Comparison of ENCODE assay signal across 26 cellular contexts in genomic region chr9:135249711-135250110, GRCh38.
"Had no signal": no experiment of that assay in that cellular context is flagged by ENCODE, and none has a peak within 500 bp of the region (broad histone marks: within the 10 kb centered on the region; RNA-seq: fewer than 3 reads in every experiment).

No MANE protein-coding gene starts in this region.

- H3K9me3 ChIP-seq: ascending aorta, body of pancreas, Peyer's patch had no signal

- FAIRE-seq: bronchial epithelial cell, TTC549 had no signal

- H3K27me3 ChIP-seq: ascending aorta, body of pancreas, Peyer's patch had no signal

- H3K36me3 ChIP-seq: ascending aorta, Peyer's patch had no signal

- H3K27ac Mint-ChIP-seq: activated B cell treated with CpG ODN at 0.5 μM for 24 hours; activated CD4-positive, alpha-beta T cell treated with anti-CD3 and anti-CD28 coated beads, Interleukin-2, amount 10 ng/mL, durations not matched to agents 24 days and 14 days; activated CD8-positive, alpha-beta memory T cell treated with anti-CD3 and anti-CD28 coated beads, Interleukin-2, amount 10 ng/mL, durations not matched to agents 7 days and 5 days; activated naive CD4-positive, alpha-beta T cell treated with anti-CD3 and anti-CD28 coated beads, Interleukin-2, amount 50 U/mL, for 24 hours; activated T-cell treated with anti-CD3 and anti-CD28 coated beads, Interleukin-2, amount 50 U/mL, for 24 hours; activated T-helper 1 cell treated with anti-CD3 and anti-CD28 coated beads, Interleukin-12 subunit alpha, Interleukin-12 subunit beta, Interleukin-2, Interleukin-4 antibody, amounts not matched to agents 30 ng/mL and 10 ng/mL and 1 ng/mL, durations not matched to agents 14 hours and 24 hours and 36 hours; T-cell had no signal

- H3K9me3 Mint-ChIP-seq: activated B cell treated with CpG ODN at 0.5 μM for 24 hours; activated CD4-positive, alpha-beta T cell treated with anti-CD3 and anti-CD28 coated beads, Interleukin-2, amount 10 ng/mL, durations not matched to agents 24 days and 14 days; activated naive CD4-positive, alpha-beta T cell treated with anti-CD3 and anti-CD28 coated beads, Interleukin-2, amount 50 U/mL, for 24 hours; activated T-cell treated with anti-CD3 and anti-CD28 coated beads, Interleukin-2, amount 50 U/mL, for 24 hours; activated T-helper 1 cell treated with anti-CD3 and anti-CD28 coated beads, Interleukin-12 subunit alpha, Interleukin-12 subunit beta, Interleukin-2, Interleukin-4 antibody, amounts not matched to agents 30 ng/mL and 10 ng/mL and 1 ng/mL, durations not matched to agents 14 hours and 24 hours and 36 hours; T-cell had no signal

- DNase-seq: activated B cell treated with CpG ODN at 0.5 μM for 24 hours; activated CD4-positive, alpha-beta T cell treated with anti-CD3 and anti-CD28 coated beads for 1 hour; activated CD4-positive, alpha-beta T cell treated with anti-CD3 and anti-CD28 coated beads, Interleukin-2, amount 10 ng/mL, durations not matched to agents 24 days and 14 days; activated CD4-positive, alpha-beta T cell treated with anti-CD3 and anti-CD28 coated beads, Interleukin-2, amount 50 U/mL, for 48 hours; activated CD8-positive, alpha-beta memory T cell treated with anti-CD3 and anti-CD28 coated beads, Interleukin-2, amount 10 ng/mL, durations not matched to agents 7 days and 5 days; activated effector memory CD4-positive, alpha-beta T cell treated with Interleukin-2 at 50 U/mL for 16 hours; activated naive CD4-positive, alpha-beta T cell; activated T-cell treated with anti-CD3 and anti-CD28 coated beads, Interleukin-2, amount 50 U/mL, for 24 hours; body of pancreas; KG1; NCI-H1048; NCI-H146; NCI-H187 treated with DMSO at 0.1 percent for 48 hours; NCI-H2107; NCI-H345; NCI-H510A treated with DMSO at 0.1 percent for 48 hours; Peyer's patch; T-cell; T-helper 2 cell; T1000 had no signal

- H3K27me3 Mint-ChIP-seq: activated CD4-positive, alpha-beta T cell treated with anti-CD3 and anti-CD28 coated beads, Interleukin-2, amount 10 ng/mL, durations not matched to agents 24 days and 14 days had no signal

- H3K27ac ChIP-seq: ascending aorta, body of pancreas, Peyer's patch, SK-N-MC had no signal

- H3K4me1 Mint-ChIP-seq: activated B cell treated with CpG ODN at 0.5 μM for 24 hours; activated CD4-positive, alpha-beta T cell treated with anti-CD3 and anti-CD28 coated beads, Interleukin-2, amount 10 ng/mL, durations not matched to agents 24 days and 14 days; activated CD8-positive, alpha-beta memory T cell treated with anti-CD3 and anti-CD28 coated beads, Interleukin-2, amount 10 ng/mL, durations not matched to agents 7 days and 5 days; activated naive CD4-positive, alpha-beta T cell treated with anti-CD3 and anti-CD28 coated beads, Interleukin-2, amount 50 U/mL, for 24 hours; T-cell had no signal

- H3K4me3 Mint-ChIP-seq: activated B cell treated with CpG ODN at 0.5 μM for 24 hours; activated CD4-positive, alpha-beta T cell treated with anti-CD3 and anti-CD28 coated beads, Interleukin-2, amount 10 ng/mL, durations not matched to agents 24 days and 14 days; activated CD8-positive, alpha-beta memory T cell treated with anti-CD3 and anti-CD28 coated beads, Interleukin-2, amount 10 ng/mL, durations not matched to agents 7 days and 5 days; activated naive CD4-positive, alpha-beta T cell treated with anti-CD3 and anti-CD28 coated beads, Interleukin-2, amount 50 U/mL, for 24 hours; activated T-cell treated with anti-CD3 and anti-CD28 coated beads, Interleukin-2, amount 50 U/mL, for 24 hours; activated T-helper 1 cell treated with anti-CD3 and anti-CD28 coated beads, Interleukin-12 subunit alpha, Interleukin-12 subunit beta, Interleukin-2, Interleukin-4 antibody, amounts not matched to agents 30 ng/mL and 10 ng/mL and 1 ng/mL, durations not matched to agents 14 hours and 24 hours and 36 hours; T-cell had no signal

- H3K4me1 ChIP-seq: ascending aorta, Peyer's patch had no signal

- ATAC-seq: activated CD8-positive, alpha-beta memory T cell treated with anti-CD3 and anti-CD28 coated beads, Interleukin-2, amount 10 ng/mL, durations not matched to agents 7 days and 5 days; body of pancreas; T-cell had no signal

- H3K36me3 Mint-ChIP-seq: activated CD8-positive, alpha-beta memory T cell treated with anti-CD3 and anti-CD28 coated beads, Interleukin-2, amount 10 ng/mL, durations not matched to agents 7 days and 5 days; activated naive CD4-positive, alpha-beta T cell treated with anti-CD3 and anti-CD28 coated beads, Interleukin-2, amount 50 U/mL, for 24 hours; T-cell had no signal

- H3K4me3 ChIP-seq: ascending aorta, body of pancreas, Peyer's patch, SK-N-MC had no signal
